Comparison of ENCODE assay signal across 26 cellular contexts in genomic region chr9:116756995-116757394, GRCh38.
"Had no signal": no experiment of that assay in that cellular context is flagged by ENCODE, and none has a peak within 500 bp of the region (broad histone marks: within the 10 kb centered on the region; RNA-seq: fewer than 3 reads in every experiment).

No MANE protein-coding gene starts in this region.

- H3K27ac ChIP-seq: colonic mucosa, ovary, skin epidermis, testis, uterus had no signal

- ATAC-seq: left colon; naive thymus-derived CD4-positive, alpha-beta T cell; sciatic nerve; stimulated activated naive CD8-positive, alpha-beta T cell treated with anti-CD3 and anti-CD28 coated beads, Interleukin-15, Interleukin-2, amounts not matched to agents 100 U/mL and 50 U/mL, for 24 hours had no signal

- H3K27me3 ChIP-seq: colonic mucosa, ovary, testis, uterus had no signal

- DNase-seq: activated CD4-positive, alpha-beta memory T cell treated with anti-CD3 and anti-CD28 coated beads, Interleukin-2, amount 10 ng/mL, durations not matched to agents 7 days and 5 days; activated CD4-positive, alpha-beta T cell treated with anti-CD3 and anti-CD28 coated beads for 1 hour; activated CD4-positive, alpha-beta T cell treated with anti-CD3 and anti-CD28 coated beads, Interleukin-2, amount 10 ng/mL, durations not matched to agents 7 days and 5 days; activated CD8-positive, alpha-beta memory T cell treated with anti-CD3 and anti-CD28 coated beads, Interleukin-2, amount 50 U/mL, for 48 hours; activated gamma-delta T cell; activated naive CD4-positive, alpha-beta T cell treated with anti-CD3 and anti-CD28 coated beads, Interleukin-2, amount 50 U/mL, for 16 hours; activated T-cell treated with anti-CD3 and anti-CD28 coated beads, Interleukin-2, amount 50 U/mL, for 24 hours; amniotic stem cell; central memory CD4-positive, alpha-beta T cell; colonic mucosa; effector CD8-positive, alpha-beta T cell; foreskin fibroblast; head of caudate nucleus; immature natural killer cell; kidney; left colon; midbrain; naive thymus-derived CD4-positive, alpha-beta T cell; ovary; stimulated activated CD4-positive, alpha-beta T cell treated with anti-CD3 and anti-CD28 coated beads, Interleukin-12 subunit alpha, Interleukin-12 subunit beta, amount 100 ng/mL, for 4 hours; stimulated activated CD4-positive, alpha-beta T cell treated with anti-CD3 and anti-CD28 coated beads, Interleukin-4, amount 100 ng/mL, for 1 hour; stimulated activated naive CD8-positive, alpha-beta T cell treated with anti-CD3 and anti-CD28 coated beads, Interleukin-15, Interleukin-2, amounts not matched to agents 100 U/mL and 50 U/mL, for 24 hours; testis; uterus had no signal

- H3K4me3 ChIP-seq: colonic mucosa, ovary, skin epidermis, testis, uterus had no signal

- H3K4me1 ChIP-seq: colonic mucosa, testis, uterus had no signal

- H3K9me3 ChIP-seq: colonic mucosa, ovary, testis, uterus had no signal

- H3K36me3 ChIP-seq: colonic mucosa, ovary, uterus had no signal

- FAIRE-seq: kidney had no signal
